1 cellular context compared by ENCODE assay signal in genomic region chr4:15682340-15682725, GRCh38.
TF ChIP-seq lines count a peak whose summit lies in the region.

No MANE protein-coding gene starts in this region.

TF ChIP-seq in GM12878, 131 proteins besides CTCF, POLR2A, EP300 and RAD21:
- TF ChIP-seq GABPA (IDR thresholded peaks at IDR 0.05; ENCODE audit: low read depth) = no peak
- no peak for TF ChIP-seq NR2C2 (IDR thresholded peaks at IDR 0.05; ENCODE audit: borderline replicate concordance, control insufficient read depth, insufficient read length, low read depth)
- no peak for TF ChIP-seq LARP7 (IDR thresholded peaks at IDR 0.05)
- TF ChIP-seq TAF1 (IDR thresholded peaks at IDR 0.05; ENCODE audit: borderline replicate concordance, low read depth, low read length) = no peak
- TF ChIP-seq, protein P1, sequence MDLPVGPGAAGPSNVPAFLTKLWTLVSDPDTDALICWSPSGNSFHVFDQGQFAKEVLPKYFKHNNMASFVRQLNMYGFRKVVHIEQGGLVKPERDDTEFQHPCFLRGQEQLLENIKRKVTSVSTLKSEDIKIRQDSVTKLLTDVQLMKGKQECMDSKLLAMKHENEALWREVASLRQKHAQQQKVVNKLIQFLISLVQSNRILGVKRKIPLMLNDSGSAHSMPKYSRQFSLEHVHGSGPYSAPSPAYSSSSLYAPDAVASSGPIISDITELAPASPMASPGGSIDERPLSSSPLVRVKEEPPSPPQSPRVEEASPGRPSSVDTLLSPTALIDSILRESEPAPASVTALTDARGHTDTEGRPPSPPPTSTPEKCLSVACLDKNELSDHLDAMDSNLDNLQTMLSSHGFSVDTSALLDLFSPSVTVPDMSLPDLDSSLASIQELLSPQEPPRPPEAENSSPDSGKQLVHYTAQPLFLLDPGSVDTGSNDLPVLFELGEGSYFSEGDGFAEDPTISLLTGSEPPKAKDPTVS (IDR thresholded peaks at IDR 0.05; ENCODE audit: low read depth, low read length) = no peak
- no peak for TF ChIP-seq HDAC2 (IDR thresholded peaks at IDR 0.05)
- TF ChIP-seq TCF3 (IDR thresholded peaks at IDR 0.05; ENCODE audit: borderline replicate concordance, insufficient read depth, low read depth, low read length) = no peak
- no peak for TF ChIP-seq POU2F2 (IDR thresholded peaks at IDR 0.05; ENCODE audit: borderline replicate concordance, low read depth, low read length)
- TF ChIP-seq, protein P2, sequence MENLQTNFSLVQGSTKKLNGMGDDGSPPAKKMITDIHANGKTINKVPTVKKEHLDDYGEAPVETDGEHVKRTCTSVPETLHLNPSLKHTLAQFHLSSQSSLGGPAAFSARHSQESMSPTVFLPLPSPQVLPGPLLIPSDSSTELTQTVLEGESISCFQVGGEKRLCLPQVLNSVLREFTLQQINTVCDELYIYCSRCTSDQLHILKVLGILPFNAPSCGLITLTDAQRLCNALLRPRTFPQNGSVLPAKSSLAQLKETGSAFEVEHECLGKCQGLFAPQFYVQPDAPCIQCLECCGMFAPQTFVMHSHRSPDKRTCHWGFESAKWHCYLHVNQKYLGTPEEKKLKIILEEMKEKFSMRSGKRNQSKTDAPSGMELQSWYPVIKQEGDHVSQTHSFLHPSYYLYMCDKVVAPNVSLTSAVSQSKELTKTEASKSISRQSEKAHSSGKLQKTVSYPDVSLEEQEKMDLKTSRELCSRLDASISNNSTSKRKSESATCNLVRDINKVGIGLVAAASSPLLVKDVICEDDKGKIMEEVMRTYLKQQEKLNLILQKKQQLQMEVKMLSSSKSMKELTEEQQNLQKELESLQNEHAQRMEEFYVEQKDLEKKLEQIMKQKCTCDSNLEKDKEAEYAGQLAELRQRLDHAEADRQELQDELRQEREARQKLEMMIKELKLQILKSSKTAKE (IDR thresholded peaks at IDR 0.05; ENCODE audit: low read depth, poor library complexity, severe bottlenecking) = no peak
